ENCODE assay signal across 17 cellular contexts in the genomic region with DNA sequence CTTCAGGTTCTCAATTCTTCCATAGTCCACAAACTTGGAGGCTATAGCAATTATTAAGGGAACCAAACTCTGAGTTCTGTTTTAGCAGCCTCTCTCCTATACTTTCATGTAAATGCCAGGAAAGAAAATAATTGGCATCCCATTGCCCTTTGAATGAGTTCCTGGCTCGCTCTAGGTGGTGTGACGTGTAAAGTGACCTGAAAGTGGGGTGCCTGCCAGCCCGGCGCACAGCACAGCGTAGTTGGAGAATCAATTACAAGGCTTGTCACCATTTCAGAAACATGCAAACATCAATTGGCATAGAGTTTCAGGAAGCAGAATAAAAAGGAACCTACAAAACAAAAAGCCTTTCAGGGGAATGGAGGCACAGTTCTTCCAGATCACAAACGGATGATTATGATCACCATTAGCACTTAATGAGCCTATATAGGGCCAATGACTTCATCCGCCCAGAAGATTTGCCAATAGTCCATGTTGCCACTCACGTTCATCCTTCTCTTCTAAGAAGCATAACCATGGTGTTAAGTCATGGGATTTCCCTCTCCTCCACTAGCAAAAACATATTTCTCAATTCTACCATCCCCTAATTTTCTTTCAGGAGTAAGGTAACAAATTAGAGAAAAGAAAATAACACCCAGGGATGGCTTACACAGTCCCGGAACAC.
A peak's percentile ranks its signal among the peaks of the same experiment; 100 is the strongest.
DNase-seq lines count a peak whose midpoint lies in the region; ATAC-seq and TF ChIP-seq lines count a peak whose summit lies in the region.
"Had no signal": no experiment of that assay in that cellular context is flagged by ENCODE, and none has a peak within 500 bp of the region (broad histone marks: within the 10 kb centered on the region; RNA-seq: fewer than 3 reads in every experiment).

No MANE protein-coding gene starts in this region.

- H3K9me3 ChIP-seq in body of pancreas = no peaks in the 10 kb centered on the region

- intact Hi-C loops in body of pancreas (cut with DNase I) = no loop called here

- H3K4me1 ChIP-seq in body of pancreas = no peaks in the 10 kb centered on the region

- 40 to 43% methylated on average over 9 of the region's 9 CpGs for WGBS in body of pancreas, 2 donors

- no peak overlapping the region for H3K4me3 ChIP-seq in body of pancreas
- H3K4me3 ChIP-seq: lung had no signal

- H3K36me3 Mint-ChIP-seq in neural crest cell (ENCODE audit: low read depth) = peaks cover 3% of the 10 kb centered on the region
- H3K36me3 Mint-ChIP-seq: CD4-positive, alpha-beta memory T cell; stimulated activated memory B cell treated with anti-CD40 and anti-IgM and Interleukin-4, amounts not matched to agents 10 μg/mL and 1 μg/mL and 100 μg/mL, for 72 hours had no signal

- H3K4me1 Mint-ChIP-seq in neural crest cell = peaks cover 13% of the 10 kb centered on the region
- H3K4me1 Mint-ChIP-seq: CD4-positive, alpha-beta memory T cell; stimulated activated memory B cell treated with anti-CD40 and anti-IgM and Interleukin-4, amounts not matched to agents 10 μg/mL and 1 μg/mL and 100 μg/mL, for 72 hours had no signal

- ATAC-seq in body of pancreas = peak; percentile 96
- no peak for ATAC-seq in GM19351 (IDR thresholded peaks at IDR 0.05; ENCODE audit: unreplicated experiment)
- no peak for ATAC-seq in GM18870 (IDR thresholded peaks at IDR 0.05; ENCODE audit: unreplicated experiment)
- ATAC-seq: stimulated activated memory B cell treated with anti-CD40 and anti-IgM and Interleukin-4, amounts not matched to agents 10 μg/mL and 1 μg/mL and 100 μg/mL, for 72 hours had no signal

- H3K27me3 Mint-ChIP-seq in neural crest cell (ENCODE audit: low read depth) = no peaks in the 10 kb centered on the region
- H3K27me3 Mint-ChIP-seq: CD4-positive, alpha-beta memory T cell; stimulated activated memory B cell treated with anti-CD40 and anti-IgM and Interleukin-4, amounts not matched to agents 10 μg/mL and 1 μg/mL and 100 μg/mL, for 72 hours had no signal

- no peaks in the 10 kb centered on the region for H3K27me3 ChIP-seq in body of pancreas

- TF ChIP-seq CTCF in body of pancreas (IDR thresholded peaks at IDR 0.05) (no peak), neural crest cell (conservative IDR thresholded peaks at IDR 0.05) (no peak)

- no peak for TF ChIP-seq POLR2A in body of pancreas (IDR thresholded peaks at IDR 0.05)

- H3K4me3 Mint-ChIP-seq in neural crest cell = no peak overlapping the region
- H3K4me3 Mint-ChIP-seq: CD4-positive, alpha-beta memory T cell; stimulated activated memory B cell treated with anti-CD40 and anti-IgM and Interleukin-4, amounts not matched to agents 10 μg/mL and 1 μg/mL and 100 μg/mL, for 72 hours had no signal

- DNase-seq in NCI-H1105 (lab: John Stamatoyannopoulos, UW) = peak; percentile 75
- peak; percentile 73 for DNase-seq in NCI-H2107 treated with DMSO at 0.1 percent for 48 hours (lab: John Stamatoyannopoulos, UW; ENCODE audit: unreplicated experiment)
- DNase-seq in body of pancreas = peak; percentile 48 to 75 (median 66)
- DNase-seq in neural crest cell (ENCODE audit: low read depth, low spot score) = no peak
- DNase-seq in dermis blood vessel endothelial cell = no peak
- DNase-seq: activated CD4-positive, alpha-beta T cell treated with anti-CD3 and anti-CD28 coated beads, Interleukin-2, amount 50 U/mL, for 1 hour; CD4-positive, alpha-beta memory T cell; DMS79 treated with DMSO at 0.1 percent for 48 hours; effector memory CD4-positive, alpha-beta T cell; IMR-90; NCI-H2171 treated with DMSO at 0.1 percent for 48 hours; occipital lobe; stimulated activated CD4-positive, alpha-beta T cell treated with anti-CD3 and anti-CD28 coated beads, Interleukin-15, amount 100 ng/mL, for 24 hours had no signal

- peak overlapping the region in 3 of 4 donors; percentile 22 to 70 (median 59) for H3K27ac ChIP-seq in body of pancreas

- H3K9me3 Mint-ChIP-seq in neural crest cell = peaks cover 5% of the 10 kb centered on the region
- H3K9me3 Mint-ChIP-seq: stimulated activated memory B cell treated with anti-CD40 and anti-IgM and Interleukin-4, amounts not matched to agents 10 μg/mL and 1 μg/mL and 100 μg/mL, for 72 hours had no signal

- no peaks in the 10 kb centered on the region for H3K36me3 ChIP-seq in body of pancreas (replicated peaks in 1 of 2; ENCODE audit: insufficient read depth in 1 of 2, low read depth in 2 of 2)

- peak overlapping the region; percentile 9 for H3K27ac Mint-ChIP-seq in neural crest cell (ENCODE audit: unreplicated experiment)
- H3K27ac Mint-ChIP-seq: CD4-positive, alpha-beta memory T cell; stimulated activated memory B cell treated with anti-CD40 and anti-IgM and Interleukin-4, amounts not matched to agents 10 μg/mL and 1 μg/mL and 100 μg/mL, for 72 hours had no signal

Comparison
In these comparisons a context has a peak if more than half of its experiments do, and no peak if none do; other contexts are left out.
1. DNase-seq: peak in NCI-H1105 (single experiment), NCI-H2107 treated with DMSO at 0.1 percent for 48 hours (single experiment) and body of pancreas (4 of 4); none in neural crest cell (single experiment) and dermis blood vessel endothelial cell (single experiment).